15 cellular contexts compared by ENCODE assay signal in genomic region chr4:152684007-152684406, GRCh38. TPM values are rescaled to one million over a fixed set of nuclear protein-coding genes. Genes with fewer than 3 reads are reported as not detected.
DNase-seq lines count a peak whose midpoint lies in the region; ATAC-seq and TF ChIP-seq lines count a peak whose summit lies in the region.
"Had no signal": no experiment of that assay in that cellular context is flagged by ENCODE, and none has a peak within 500 bp of the region (broad histone marks: within the 10 kb centered on the region; RNA-seq: fewer than 3 reads in every experiment).

No MANE protein-coding gene starts in this region.

- TF ChIP-seq CTCF in right atrium auricular region (IDR thresholded peaks at IDR 0.05) (no peak), endothelial cell (IDR thresholded peaks at IDR 0.05; ENCODE audit: unreplicated experiment) (no peak)

- no peaks in the 10 kb centered on the region for H3K9me3 Mint-ChIP-seq in IgD-negative memory B cell
- H3K9me3 Mint-ChIP-seq in endothelial cell (ENCODE audit: unreplicated experiment): no peaks in the 10 kb centered on the region
- H3K9me3 Mint-ChIP-seq: dendritic cell treated with granulocyte-macrophage colony-stimulating factor and Interleukin-4, amounts not matched to agents 40 ng/mL and 50 ng/mL, for 4 days; immature natural killer cell had no signal

- H3K27ac Mint-ChIP-seq in IgD-negative memory B cell: peak overlapping the region; percentile 19 to 65 (median 39)
- H3K27ac Mint-ChIP-seq in endothelial cell (ENCODE audit: unreplicated experiment): no peak overlapping the region
- H3K27ac Mint-ChIP-seq: dendritic cell treated with granulocyte-macrophage colony-stimulating factor and Interleukin-4, amounts not matched to agents 40 ng/mL and 50 ng/mL, for 4 days; immature natural killer cell had no signal

- H3K4me1 Mint-ChIP-seq in IgD-negative memory B cell (peaks cover 32 to 40% (median 32%) of the 10 kb centered on the region in 3 donors), endothelial cell (ENCODE audit: unreplicated experiment) (peaks cover 19% of the 10 kb centered on the region)

- H3K4me1 ChIP-seq in right atrium auricular region: peaks cover 0 to 19% of the 10 kb centered on the region in 2 donors
- H3K4me1 ChIP-seq: upper lobe of right lung had no signal

- no peaks in the 10 kb centered on the region for H3K27me3 ChIP-seq in right atrium auricular region
- H3K27me3 ChIP-seq: sigmoid colon, upper lobe of right lung had no signal

- DNase-seq in Right ventricle myocardium superior (peak; percentile 61), right atrium auricular region (ENCODE audit: low spot score) (no peak), NCI-H187 treated with DMSO at 0.1 percent for 48 hours (lab: John Stamatoyannopoulos, UW) (no peak), DMS53 (lab: John Stamatoyannopoulos, UW) (no peak), endothelial cell (ENCODE audit: low spot score) (no peak)
- no peak for DNase-seq in activated CD4-positive, CD25-positive, alpha-beta regulatory T cell (lab: John Stamatoyannopoulos, UW)
- DNase-seq: activated CD8-positive, alpha-beta memory T cell treated with anti-CD3 and anti-CD28 coated beads for 24 hours; immature natural killer cell; KG1; NCI-H2107; sigmoid colon; upper lobe of right lung had no signal

- H3K36me3 Mint-ChIP-seq in IgD-negative memory B cell (no peaks in the 10 kb centered on the region), endothelial cell (ENCODE audit: low read depth, unreplicated experiment) (no peaks in the 10 kb centered on the region)
- H3K36me3 Mint-ChIP-seq: immature natural killer cell had no signal

- no peak overlapping the region for H3K4me3 ChIP-seq in right atrium auricular region
- H3K4me3 ChIP-seq: sigmoid colon, upper lobe of right lung had no signal

- no peaks in the 10 kb centered on the region for H3K27me3 Mint-ChIP-seq in IgD-negative memory B cell
- H3K27me3 Mint-ChIP-seq in endothelial cell (ENCODE audit: unreplicated experiment): peaks cover 9% of the 10 kb centered on the region
- H3K27me3 Mint-ChIP-seq: dendritic cell treated with granulocyte-macrophage colony-stimulating factor and Interleukin-4, amounts not matched to agents 40 ng/mL and 50 ng/mL, for 4 days had no signal

- no peaks in the 10 kb centered on the region for H3K9me3 ChIP-seq in right atrium auricular region
- H3K9me3 ChIP-seq: sigmoid colon, upper lobe of right lung had no signal

- no peak overlapping the region for H3K27ac ChIP-seq in right atrium auricular region
- H3K27ac ChIP-seq: sigmoid colon, upper lobe of right lung had no signal

- H3K4me3 Mint-ChIP-seq in IgD-negative memory B cell (peak overlapping the region in 3 of 4 donors; percentile 29 to 70 (median 58)), endothelial cell (ENCODE audit: unreplicated experiment) (no peak overlapping the region)
- H3K4me3 Mint-ChIP-seq: dendritic cell treated with granulocyte-macrophage colony-stimulating factor and Interleukin-4, amounts not matched to agents 40 ng/mL and 50 ng/mL, for 4 days; immature natural killer cell had no signal

- H3K36me3 ChIP-seq in right atrium auricular region: no peaks in the 10 kb centered on the region
- H3K36me3 ChIP-seq: sigmoid colon, upper lobe of right lung had no signal

- ATAC-seq in Right ventricle myocardium superior (ENCODE audit: poor library complexity) (peak; percentile 80), HG02763 (IDR thresholded peaks at IDR 0.05; ENCODE audit: unreplicated experiment) (peak; percentile 46)
- ATAC-seq: upper lobe of right lung had no signal

- intact Hi-C loops in Right ventricle myocardium superior (cut with DNase I): no loop called here

RNA-seq across cellular contexts. Expression of gene TMEM154, which starts 4.2 kb away (rescaled TPM):
- 1.9 TPM for total RNA-seq in Right ventricle myocardium superior
- 1 to 10 TPM; 1.4 to 2.0 TPM for total RNA-seq in right atrium auricular region
- polyA plus RNA-seq in IgD-negative memory B cell: 210 TPM
- 6.7 TPM for total RNA-seq in endothelial cell (ENCODE audit: unreplicated experiment)
